ENCODE assay signal across 1 cellular context in genomic region chr17:2925011-2925410, GRCh38.
TF ChIP-seq lines count a peak whose summit lies in the region.

No MANE protein-coding gene starts in this region.

TF ChIP-seq in H1, 55 proteins besides CTCF, POLR2A, EP300 and RAD21 (continued from another document):
- TF ChIP-seq E2F6 (IDR thresholded peaks at IDR 0.05) (no peak), BACH1 (IDR thresholded peaks at IDR 0.05; ENCODE audit: low read length) (no peak), SAP30 (IDR thresholded peaks at IDR 0.05; ENCODE audit: insufficient read depth, insufficient replicate concordance, low read length) (no peak), ZNF274 (IDR thresholded peaks at IDR 0.05; ENCODE audit: borderline replicate concordance, extremely low read depth, low read length) (no peak), POLR2AphosphoS5 (IDR thresholded peaks at IDR 0.05; ENCODE audit: low read depth, low read length) (no peak), BRCA1 (IDR thresholded peaks at IDR 0.05; ENCODE audit: low read depth, low read length) (no peak), TAF7 (optimal IDR thresholded peaks at IDR 0.05; ENCODE audit: borderline replicate concordance, low read depth, low read length) (no peak), KDM5A (IDR thresholded peaks at IDR 0.05; ENCODE audit: low read length) (no peak), ATF2 (IDR thresholded peaks at IDR 0.05; ENCODE audit: low read length) (no peak), RBBP5 (IDR thresholded peaks at IDR 0.05; ENCODE audit: borderline replicate concordance, low read depth, low read length) (no peak), KDM1A (IDR thresholded peaks at IDR 0.05; ENCODE audit: borderline replicate concordance, low read length) (no peak), POU5F1 (IDR thresholded peaks at IDR 0.05; ENCODE audit: low read depth, low read length) (no peak), GTF2F1 (IDR thresholded peaks at IDR 0.05; ENCODE audit: borderline replicate concordance, low read depth, low read length) (no peak)
TF ChIP-seq in H1: peak in this region for 0.
